ENCODE assay signal across 1 cellular context in genomic region chr14:24941719-24942118, GRCh38.
TF ChIP-seq lines count a peak whose summit lies in the region.

No MANE protein-coding gene starts in this region.

TF ChIP-seq in GM23338, 12 proteins besides CTCF, POLR2A, EP300 and RAD21 (continued from another document):
- TF ChIP-seq ZNF462 (CRISPR knock-in tag; IDR thresholded peaks at IDR 0.05): no peak
- TF ChIP-seq CREB1 (CRISPR knock-in tag; IDR thresholded peaks at IDR 0.05; ENCODE audit: low read depth): no peak
TF ChIP-seq in GM23338: peak in this region for 0.
